Comparison of ENCODE assay signal across 1 cellular context in the genomic region with DNA sequence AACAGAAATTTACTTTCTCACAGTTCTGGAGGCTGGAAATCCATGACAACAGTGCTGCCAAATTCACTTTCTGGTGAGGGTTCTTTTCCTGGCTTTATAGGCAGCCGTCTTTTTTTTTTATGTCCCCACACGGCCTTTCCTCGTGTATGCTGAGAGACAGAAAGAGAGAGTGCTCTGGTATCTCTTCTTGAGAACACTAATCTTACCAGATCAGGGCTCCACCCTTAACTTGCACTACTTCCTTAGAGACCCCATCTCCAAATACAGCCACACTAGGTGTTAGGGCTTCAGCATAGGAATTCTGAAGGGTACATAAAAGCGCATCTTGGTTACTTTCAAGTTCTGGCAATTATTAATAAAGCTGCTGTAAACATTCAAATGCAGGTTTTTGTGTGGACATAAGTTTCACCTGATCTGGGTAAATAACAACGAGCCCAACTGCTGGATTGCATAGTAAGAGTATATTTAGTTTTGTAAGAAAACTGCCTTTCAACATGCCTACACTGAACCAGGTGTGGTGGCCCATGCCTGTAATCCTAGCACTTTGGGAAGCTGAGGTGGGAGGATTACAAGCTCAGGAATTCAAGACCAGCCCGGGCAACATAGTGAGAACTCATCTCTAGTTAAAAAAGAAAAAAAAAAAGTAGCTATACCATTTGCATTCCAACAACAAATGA.
TF ChIP-seq lines count a peak whose summit lies in the region.

No MANE protein-coding gene starts in this region.

TF ChIP-seq in GM23338, 12 proteins besides CTCF, POLR2A, EP300 and RAD21 (continued from another document):
- TF ChIP-seq, protein P1, sequence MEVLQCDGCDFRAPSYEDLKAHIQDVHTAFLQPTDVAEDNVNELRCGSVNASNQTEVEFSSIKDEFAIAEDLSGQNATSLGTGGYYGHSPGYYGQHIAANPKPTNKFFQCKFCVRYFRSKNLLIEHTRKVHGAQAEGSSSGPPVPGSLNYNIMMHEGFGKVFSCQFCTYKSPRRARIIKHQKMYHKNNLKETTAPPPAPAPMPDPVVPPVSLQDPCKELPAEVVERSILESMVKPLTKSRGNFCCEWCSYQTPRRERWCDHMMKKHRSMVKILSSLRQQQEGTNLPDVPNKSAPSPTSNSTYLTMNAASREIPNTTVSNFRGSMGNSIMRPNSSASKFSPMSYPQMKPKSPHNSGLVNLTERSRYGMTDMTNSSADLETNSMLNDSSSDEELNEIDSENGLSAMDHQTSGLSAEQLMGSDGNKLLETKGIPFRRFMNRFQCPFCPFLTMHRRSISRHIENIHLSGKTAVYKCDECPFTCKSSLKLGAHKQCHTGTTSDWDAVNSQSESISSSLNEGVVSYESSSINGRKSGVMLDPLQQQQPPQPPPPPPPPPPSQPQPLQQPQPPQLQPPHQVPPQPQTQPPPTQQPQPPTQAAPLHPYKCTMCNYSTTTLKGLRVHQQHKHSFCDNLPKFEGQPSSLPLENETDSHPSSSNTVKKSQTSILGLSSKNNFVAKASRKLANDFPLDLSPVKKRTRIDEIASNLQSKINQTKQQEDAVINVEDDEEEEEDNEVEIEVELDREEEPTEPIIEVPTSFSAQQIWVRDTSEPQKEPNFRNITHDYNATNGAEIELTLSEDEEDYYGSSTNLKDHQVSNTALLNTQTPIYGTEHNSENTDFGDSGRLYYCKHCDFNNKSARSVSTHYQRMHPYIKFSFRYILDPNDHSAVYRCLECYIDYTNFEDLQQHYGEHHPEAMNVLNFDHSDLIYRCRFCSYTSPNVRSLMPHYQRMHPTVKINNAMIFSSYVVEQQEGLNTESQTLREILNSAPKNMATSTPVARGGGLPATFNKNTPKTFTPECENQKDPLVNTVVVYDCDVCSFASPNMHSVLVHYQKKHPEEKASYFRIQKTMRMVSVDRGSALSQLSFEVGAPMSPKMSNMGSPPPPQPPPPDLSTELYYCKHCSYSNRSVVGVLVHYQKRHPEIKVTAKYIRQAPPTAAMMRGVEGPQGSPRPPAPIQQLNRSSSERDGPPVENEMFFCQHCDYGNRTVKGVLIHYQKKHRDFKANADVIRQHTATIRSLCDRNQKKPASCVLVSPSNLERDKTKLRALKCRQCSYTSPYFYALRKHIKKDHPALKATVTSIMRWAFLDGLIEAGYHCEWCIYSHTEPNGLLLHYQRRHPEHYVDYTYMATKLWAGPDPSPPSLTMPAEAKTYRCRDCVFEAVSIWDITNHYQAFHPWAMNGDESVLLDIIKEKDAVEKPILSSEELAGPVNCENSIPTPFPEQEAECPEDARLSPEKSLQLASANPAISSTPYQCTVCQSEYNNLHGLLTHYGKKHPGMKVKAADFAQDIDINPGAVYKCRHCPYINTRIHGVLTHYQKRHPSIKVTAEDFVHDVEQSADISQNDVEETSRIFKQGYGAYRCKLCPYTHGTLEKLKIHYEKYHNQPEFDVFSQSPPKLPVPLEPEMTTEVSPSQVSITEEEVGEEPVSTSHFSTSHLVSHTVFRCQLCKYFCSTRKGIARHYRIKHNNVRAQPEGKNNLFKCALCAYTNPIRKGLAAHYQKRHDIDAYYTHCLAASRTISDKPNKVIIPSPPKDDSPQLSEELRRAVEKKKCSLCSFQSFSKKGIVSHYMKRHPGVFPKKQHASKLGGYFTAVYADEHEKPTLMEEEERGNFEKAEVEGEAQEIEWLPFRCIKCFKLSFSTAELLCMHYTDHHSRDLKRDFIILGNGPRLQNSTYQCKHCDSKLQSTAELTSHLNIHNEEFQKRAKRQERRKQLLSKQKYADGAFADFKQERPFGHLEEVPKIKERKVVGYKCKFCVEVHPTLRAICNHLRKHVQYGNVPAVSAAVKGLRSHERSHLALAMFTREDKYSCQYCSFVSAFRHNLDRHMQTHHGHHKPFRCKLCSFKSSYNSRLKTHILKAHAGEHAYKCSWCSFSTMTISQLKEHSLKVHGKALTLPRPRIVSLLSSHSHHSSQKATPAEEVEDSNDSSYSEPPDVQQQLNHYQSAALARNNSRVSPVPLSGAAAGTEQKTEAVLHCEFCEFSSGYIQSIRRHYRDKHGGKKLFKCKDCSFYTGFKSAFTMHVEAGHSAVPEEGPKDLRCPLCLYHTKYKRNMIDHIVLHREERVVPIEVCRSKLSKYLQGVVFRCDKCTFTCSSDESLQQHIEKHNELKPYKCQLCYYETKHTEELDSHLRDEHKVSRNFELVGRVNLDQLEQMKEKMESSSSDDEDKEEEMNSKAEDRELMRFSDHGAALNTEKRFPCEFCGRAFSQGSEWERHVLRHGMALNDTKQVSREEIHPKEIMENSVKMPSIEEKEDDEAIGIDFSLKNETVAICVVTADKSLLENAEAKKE (CRISPR knock-in tag; IDR thresholded peaks at IDR 0.05): no peak
- no peak for TF ChIP-seq POLR2AphosphoS5 (IDR thresholded peaks at IDR 0.05; ENCODE audit: low read depth)
- TF ChIP-seq EZH2phosphoT487 (IDR thresholded peaks at IDR 0.05; ENCODE audit: unreplicated experiment): no peak
- no peak for TF ChIP-seq NANOG (IDR thresholded peaks at IDR 0.05; ENCODE audit: borderline replicate concordance)
- no peak for TF ChIP-seq JUNB (IDR thresholded peaks at IDR 0.05; ENCODE audit: unreplicated experiment)
- no peak for TF ChIP-seq ZNF331 (CRISPR knock-in tag; IDR thresholded peaks at IDR 0.05; ENCODE audit: low read depth)
- no peak for TF ChIP-seq EZH2 (IDR thresholded peaks at IDR 0.05; ENCODE audit: low read depth, unreplicated experiment)
